Comparison of ENCODE assay signal across 20 cellular contexts in the genomic region with DNA sequence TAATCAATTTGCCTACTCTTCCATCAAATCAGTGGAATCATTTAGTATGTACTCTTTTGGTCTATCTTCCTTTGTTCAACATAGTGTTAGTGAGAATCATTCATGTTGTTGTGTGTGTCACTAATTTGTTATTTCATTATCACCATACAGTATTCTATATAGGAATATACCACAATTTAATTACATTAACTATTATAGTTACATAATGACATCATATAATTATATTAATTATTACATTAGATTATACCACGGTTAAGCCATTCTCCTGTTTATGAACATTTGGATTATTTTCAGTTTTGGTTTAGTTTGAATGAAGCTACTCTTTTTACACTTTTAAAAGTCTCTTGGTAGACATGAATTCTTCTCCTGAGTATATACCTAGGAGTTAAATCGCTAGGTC. TPM values are rescaled to one million over a fixed set of nuclear protein-coding genes. Genes with fewer than 3 reads are reported as not detected.
DNase-seq lines count a peak whose midpoint lies in the region; ATAC-seq, FAIRE-seq and TF ChIP-seq lines count a peak whose summit lies in the region.
"Had no signal": no experiment of that assay in that cellular context is flagged by ENCODE, and none has a peak within 500 bp of the region (broad histone marks: within the 10 kb centered on the region; RNA-seq: fewer than 3 reads in every experiment).

No MANE protein-coding gene starts in this region.

- H3K9me2 ChIP-seq in hepatocyte (replicated peaks; ENCODE audit: insufficient read depth): no peaks in the 10 kb centered on the region

- H3K27ac ChIP-seq in OCI-LY3 (ENCODE audit: low read length) (no peak overlapping the region), hepatocyte (no peak overlapping the region)

- peaks cover 60% of the 10 kb centered on the region for H3K4me1 Mint-ChIP-seq in Caco-2 (ENCODE audit: low read depth, unreplicated experiment)
- H3K4me1 Mint-ChIP-seq in memory B cell: peaks cover 32% of the 10 kb centered on the region

- H3K9me3 Mint-ChIP-seq in Caco-2 (ENCODE audit: unreplicated experiment) (no peaks in the 10 kb centered on the region), memory B cell (peaks cover 2% of the 10 kb centered on the region)
- H3K9me3 Mint-ChIP-seq: CD4-positive, CD25-positive, alpha-beta regulatory T cell; CD8-positive, alpha-beta memory T cell; H9; IgD-negative memory B cell had no signal

- peak overlapping the region; percentile 39; the same call in 1 of the 2 replicates for H3K4me2 ChIP-seq in OCI-LY3 (ENCODE audit: low read length)
- H3K4me2 ChIP-seq in hepatocyte: no peak overlapping the region

- H3K27me3 ChIP-seq in Caco-2 (replicated peaks; ENCODE audit: control insufficient read depth, insufficient read depth, low read length) (no peaks in the 10 kb centered on the region), OCI-LY3 (ENCODE audit: low read depth, low read length) (no peaks in the 10 kb centered on the region), hepatocyte (no peaks in the 10 kb centered on the region)
- H3K27me3 ChIP-seq: BE2C had no signal

- intact Hi-C loops in Caco-2 (cut with micrococcal nuclease; ENCODE audit: unreplicated experiment): no loop called here
- intact Hi-C loops in sciatic nerve (cut with DNase I): no loop called here

- H3K4me3 Mint-ChIP-seq in Caco-2 (ENCODE audit: unreplicated experiment): no peak overlapping the region
- H3K4me3 Mint-ChIP-seq in memory B cell: no peak overlapping the region
- H3K4me3 Mint-ChIP-seq: CD4-positive, CD25-positive, alpha-beta regulatory T cell; CD8-positive, alpha-beta memory T cell; H9 had no signal

- WGBS in hepatocyte (ENCODE audit: low lambda C conversion rate, missing lambda C conversion rate): 96% methylated on average over 2 of the region's 2 CpGs

- no peak for TF ChIP-seq CTCF in Caco-2 (IDR thresholded peaks at IDR 0.05; ENCODE audit: insufficient read depth in 1 of 2, low read depth in 1 of 2, low read length in 1 of 2, severe bottlenecking in 1 of 2, unreplicated experiment in 1 of 2)
- no peak for TF ChIP-seq CTCF in OCI-LY3 (IDR thresholded peaks at IDR 0.05; ENCODE audit: low read depth, low read length)
- TF ChIP-seq CTCF in hepatocyte (IDR thresholded peaks at IDR 0.05; ENCODE audit: poor library complexity): no peak

- H3K9ac ChIP-seq in OCI-LY3 (ENCODE audit: low read length): no peak overlapping the region

- FAIRE-seq in GM18507 (lab: Jason Lieb, UNC): peak; percentile 36
- FAIRE-seq: H1, HTR-8/SVneo had no signal

- H3K79me2 ChIP-seq in OCI-LY3 (ENCODE audit: low read length) (peaks cover 99% of the 10 kb centered on the region), hepatocyte (peaks cover 76% of the 10 kb centered on the region)

- H3K4me1 ChIP-seq in Caco-2: peaks cover 89% of the 10 kb centered on the region
- H3K4me1 ChIP-seq in OCI-LY3 (ENCODE audit: low read length): peaks cover 48% of the 10 kb centered on the region
- peaks cover 6% of the 10 kb centered on the region for H3K4me1 ChIP-seq in hepatocyte (ENCODE audit: insufficient read depth)
- H3K4me1 ChIP-seq: BE2C had no signal

- no peaks in the 10 kb centered on the region for H4K20me1 ChIP-seq in OCI-LY3 (ENCODE audit: insufficient read depth, low read length)
- no peaks in the 10 kb centered on the region for H4K20me1 ChIP-seq in hepatocyte (ENCODE audit: insufficient read depth, poor library complexity, severe bottlenecking)

- H3K27ac Mint-ChIP-seq in Caco-2 (ENCODE audit: unreplicated experiment): peak overlapping the region; percentile 28
- H3K27ac Mint-ChIP-seq in memory B cell: peak overlapping the region; percentile 3
- H3K27ac Mint-ChIP-seq: CD4-positive, CD25-positive, alpha-beta regulatory T cell; H9 had no signal

- H2AFZ ChIP-seq in OCI-LY3 (ENCODE audit: low read depth, low read length): no peak overlapping the region
- no peak overlapping the region for H2AFZ ChIP-seq in hepatocyte

- H3K36me3 Mint-ChIP-seq in Caco-2 (ENCODE audit: insufficient read depth, unreplicated experiment) (peaks cover 31% of the 10 kb centered on the region), memory B cell (peaks cover 5% of the 10 kb centered on the region)

- CTCF ChIA-PET in Caco-2 (lab: Charles Lee): no interaction called here

- H3K36me3 ChIP-seq in Caco-2 (ENCODE audit: control insufficient read depth, insufficient read depth, low read length): peaks cover under 1% of the 10 kb centered on the region; the same call in 1 of the 2 replicates
- no peaks in the 10 kb centered on the region for H3K36me3 ChIP-seq in OCI-LY3 (replicated peaks; ENCODE audit: low read depth, low read length)
- H3K36me3 ChIP-seq in hepatocyte (replicated peaks; ENCODE audit: insufficient read depth, low read depth): no peaks in the 10 kb centered on the region
- H3K36me3 ChIP-seq: BE2C had no signal

- no peaks in the 10 kb centered on the region for H3K9me3 ChIP-seq in Caco-2
- no peaks in the 10 kb centered on the region for H3K9me3 ChIP-seq in OCI-LY3 (ENCODE audit: insufficient read depth, low read length)
- no peaks in the 10 kb centered on the region for H3K9me3 ChIP-seq in hepatocyte (ENCODE audit: low read depth)
- H3K9me3 ChIP-seq: BE2C had no signal

- no TSS peak for BruUV-seq in Caco-2 (replicated peaks; lab: Mats Ljungman, UMichigan)

- no peak overlapping the region for H3K4me3 ChIP-seq in Caco-2 (ENCODE audit: low read depth, low read length)
- no peak overlapping the region for H3K4me3 ChIP-seq in OCI-LY3 (ENCODE audit: low read length)
- no peak overlapping the region for H3K4me3 ChIP-seq in hepatocyte

- H3K27me3 Mint-ChIP-seq in Caco-2 (ENCODE audit: insufficient read depth, unreplicated experiment): no peaks in the 10 kb centered on the region
- H3K27me3 Mint-ChIP-seq in memory B cell: no peaks in the 10 kb centered on the region
- H3K27me3 Mint-ChIP-seq: CD4-positive, CD25-positive, alpha-beta regulatory T cell had no signal

- POLR2A ChIA-PET in Caco-2 (lab: Charles Lee): no interaction called here

- DNase-seq in Caco-2: no peak
- DNase-seq in GM18507 (ENCODE audit: extremely low spot score, insufficient read length, low read depth): no peak
- DNase-seq in memory B cell (ENCODE audit: low spot score in 2 of 2): no peak
- DNase-seq in hepatocyte (ENCODE audit: low spot score): no peak
- no peak for DNase-seq in sciatic nerve (ENCODE audit: low spot score)
- no peak for DNase-seq in COLO829 (ENCODE audit: low spot score)
- DNase-seq: BE2C; C1 segment of cervical spinal cord; CD4-positive, CD25-positive, alpha-beta regulatory T cell; CD8-positive, alpha-beta memory T cell; DMS153; DMS79 treated with DMSO at 0.1 percent for 48 hours; H9; Karpas-422; KBM-7 had no signal

- ATAC-seq in memory B cell (ENCODE audit: low read depth) (no peak), GM18861 (IDR thresholded peaks at IDR 0.05; ENCODE audit: unreplicated experiment) (no peak), sciatic nerve (no peak)

RNA-seq across cellular contexts. Expression of gene MYO1D, which starts 40.4 kb away (rescaled TPM):
- 193 and 206 TPM in 2 replicates for total RNA-seq in Caco-2 (2022)
- total RNA-seq in hepatocyte: 63.2 and 89.0 TPM in 2 replicates
- 34.3 and 36.2 TPM in 2 replicates for polyA plus RNA-seq in hepatocyte
- total RNA-seq in sciatic nerve: 57.8 TPM
